Comparison of ENCODE assay signal across 16 cellular contexts in the genomic region with DNA sequence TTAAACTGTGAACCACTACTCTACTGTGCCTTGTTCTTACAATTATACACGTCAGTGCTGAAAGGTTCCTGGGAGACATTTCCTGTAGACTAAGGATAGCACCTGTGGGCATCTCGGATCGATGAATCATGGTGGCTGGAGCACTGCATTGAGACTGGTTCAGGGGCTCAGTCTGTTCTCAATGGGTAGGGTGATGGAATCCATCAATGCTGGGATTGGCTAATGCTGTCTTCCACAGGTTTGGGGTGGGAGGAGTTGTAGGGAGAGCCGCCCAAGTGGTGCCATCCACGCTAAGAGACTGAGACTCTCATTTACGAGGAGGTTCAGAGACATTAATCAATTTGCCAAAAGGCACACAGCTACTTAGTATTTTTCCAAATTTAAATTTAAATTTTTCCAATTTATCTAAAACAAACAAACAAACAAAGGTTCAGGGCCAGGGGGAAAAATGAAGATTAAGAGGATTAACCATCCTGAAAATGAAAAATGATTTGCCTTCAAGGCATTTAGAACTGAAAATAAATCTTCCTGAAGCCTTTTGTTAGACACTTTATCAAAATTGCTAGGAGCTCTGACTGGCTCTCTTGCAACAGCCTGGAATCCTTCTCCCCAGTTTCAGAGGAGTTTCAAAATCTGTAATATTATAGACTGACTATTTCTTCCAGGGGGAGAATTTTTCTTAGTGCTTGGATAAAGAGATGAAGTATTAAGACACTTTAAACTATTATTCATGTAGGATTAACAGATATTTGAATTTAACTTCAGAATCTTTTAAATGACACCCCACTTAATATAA.
DNase-seq lines count a peak whose midpoint lies in the region; ATAC-seq and TF ChIP-seq lines count a peak whose summit lies in the region.
"Had no signal": no experiment of that assay in that cellular context is flagged by ENCODE, and none has a peak within 500 bp of the region (broad histone marks: within the 10 kb centered on the region; RNA-seq: fewer than 3 reads in every experiment).

No MANE protein-coding gene starts in this region.

- H3K14ac ChIP-seq in mesenchymal stem cell (ENCODE audit: low read length in 2 of 2): no peak overlapping the region

- ATAC-seq in stimulated activated memory B cell treated with anti-CD40 and anti-IgM and Interleukin-4, amounts not matched to agents 10 μg/mL and 1 μg/mL and 100 μg/mL, for 72 hours: no peak
- ATAC-seq: A549, HepG2 had no signal

- H3K9me3 ChIP-seq in GM23248 (ENCODE audit: low read depth) (no peaks in the 10 kb centered on the region), mesenchymal stem cell (ENCODE audit: control insufficient read depth, low read length) (no peaks in the 10 kb centered on the region)
- H3K9me3 ChIP-seq: A549, Caco-2 had no signal

- no peaks in the 10 kb centered on the region for H3K4me1 Mint-ChIP-seq in stimulated activated memory B cell treated with anti-CD40 and anti-IgM and Interleukin-4, amounts not matched to agents 10 μg/mL and 1 μg/mL and 100 μg/mL, for 72 hours

- H4K91ac ChIP-seq in mesenchymal stem cell (ENCODE audit: low read length): no peak overlapping the region

- no peak overlapping the region for H4K8ac ChIP-seq in mesenchymal stem cell (ENCODE audit: low read length)

- no peak for TF ChIP-seq CTCF in dorsolateral prefrontal cortex (IDR thresholded peaks at IDR 0.05 in 54 of 56, conservative IDR thresholded peaks at IDR 0.05 in 2 of 56; ENCODE audit: low read depth in 1 of 56, partially characterized antibody in 56 of 56)

- H3K79me2 ChIP-seq in GM23248 (ENCODE audit: insufficient read depth): no peaks in the 10 kb centered on the region

- H3F3A ChIP-seq in GM23248 (ENCODE audit: insufficient read depth): peaks cover 8% of the 10 kb centered on the region; the same call in 1 of the 2 replicates

- H3K4me1 ChIP-seq in GM23248 (ENCODE audit: insufficient read depth) (peaks cover 11% of the 10 kb centered on the region), mesenchymal stem cell (ENCODE audit: control insufficient read depth, insufficient read depth, low read depth, low read length) (peaks cover 2% of the 10 kb centered on the region)
- H3K4me1 ChIP-seq: A549, Caco-2 had no signal

- H3K4ac ChIP-seq in mesenchymal stem cell (ENCODE audit: low read depth in 1 of 2, low read length in 2 of 2): no peak overlapping the region

- no peak overlapping the region for H2BK120ac ChIP-seq in mesenchymal stem cell (ENCODE audit: low read depth, low read length)

- H2BK5ac ChIP-seq in mesenchymal stem cell (ENCODE audit: low read depth, low read length, poor library complexity, severe bottlenecking): no peak overlapping the region

- H3K18ac ChIP-seq in mesenchymal stem cell (ENCODE audit: low read depth in 1 of 2, low read length in 2 of 2): no peak overlapping the region

- WGBS in GM23248 (ENCODE audit: low coverage in 1 of 2, low lambda C conversion rate in 2 of 2, missing lambda C conversion rate in 2 of 2), 2 experiments: 81 to 87% methylated on average over 6 of the region's 6 CpGs
- WGBS in mesenchymal stem cell: 94% methylated on average over 4 of the region's 6 CpGs

- H2AK5ac ChIP-seq in mesenchymal stem cell (ENCODE audit: low read length, severe bottlenecking): peak overlapping the region; percentile 18

- H3K27ac ChIP-seq in GM23248 (no peak overlapping the region), dorsolateral prefrontal cortex (peak overlapping the region in 37 of 59 donors; percentile 10 to 83 (median 59)), mesenchymal stem cell (ENCODE audit: low read length, poor library complexity, severe bottlenecking) (no peak overlapping the region)
- H3K27ac ChIP-seq: 22Rv1, C4-2B had no signal

- in situ Hi-C loops in GM23248 (cut with MboI): no loop called here

- H3K9me3 Mint-ChIP-seq in stimulated activated memory B cell treated with anti-CD40 and anti-IgM and Interleukin-4, amounts not matched to agents 10 μg/mL and 1 μg/mL and 100 μg/mL, for 72 hours: no peaks in the 10 kb centered on the region
- H3K9me3 Mint-ChIP-seq: CD4-positive, alpha-beta T cell had no signal

- H3K36me3 Mint-ChIP-seq in stimulated activated memory B cell treated with anti-CD40 and anti-IgM and Interleukin-4, amounts not matched to agents 10 μg/mL and 1 μg/mL and 100 μg/mL, for 72 hours: no peaks in the 10 kb centered on the region

- intact Hi-C loops in dorsolateral prefrontal cortex (cut with DNase I): loop anchor here in 1 of 2 donors (10.0 kb wide), 1 partner anchor 1326 kb away; no protein-coding TSS in a partner anchor

- no peak overlapping the region for H3K4me2 ChIP-seq in GM23248 (ENCODE audit: unreplicated experiment)
- H3K4me2 ChIP-seq in mesenchymal stem cell (ENCODE audit: low read length, poor library complexity, severe bottlenecking): no peak overlapping the region
- H3K4me2 ChIP-seq: A549 had no signal

- no peak overlapping the region for H3K9ac ChIP-seq in GM23248
- no peak overlapping the region for H3K9ac ChIP-seq in mesenchymal stem cell (ENCODE audit: low read length)

- H3K23ac ChIP-seq in mesenchymal stem cell (ENCODE audit: low read length in 2 of 2): no peak overlapping the region

- DNase-seq in GM23248 (peak; percentile 7), NCI-H226 (peak; percentile 51), dorsolateral prefrontal cortex (no peak), mesenchymal stem cell (no peak), NCI-H345 treated with DMSO at 0.1 percent for 48 hours (lab: John Stamatoyannopoulos, UW; ENCODE audit: unreplicated experiment) (no peak), hypothalamus (lab: John Stamatoyannopoulos, UW) (no peak)
- no peak for DNase-seq in stimulated activated CD4-positive, alpha-beta T cell treated with anti-CD3 and anti-CD28 coated beads, Interleukin-2, amount 100 ng/mL, for 48 hours
- DNase-seq: AML-193; Caco-2; CD4-positive, alpha-beta T cell; HCEC 1CT had no signal

- H4K20me1 ChIP-seq in GM23248 (ENCODE audit: insufficient read depth): no peaks in the 10 kb centered on the region

- H3K27me3 ChIP-seq in GM23248 (replicated peaks; ENCODE audit: insufficient read depth) (no peaks in the 10 kb centered on the region), dorsolateral prefrontal cortex (no peaks in the 10 kb centered on the region), mesenchymal stem cell (ENCODE audit: control insufficient read depth in 1 of 2, insufficient read depth in 1 of 2, low read length in 2 of 2) (no peaks in the 10 kb centered on the region)

- H3K9me2 ChIP-seq in GM23248 (ENCODE audit: insufficient read depth): no peaks in the 10 kb centered on the region

- no peak overlapping the region for H2BK12ac ChIP-seq in mesenchymal stem cell (ENCODE audit: low read length in 2 of 2)

- H3K4me3 ChIP-seq in GM23248: no peak overlapping the region
- H3K4me3 ChIP-seq in dorsolateral prefrontal cortex: no peak overlapping the region
- no peak overlapping the region for H3K4me3 ChIP-seq in mesenchymal stem cell (ENCODE audit: insufficient read depth in 1 of 2, low read depth in 1 of 2, low read length in 2 of 2)
- H3K4me3 ChIP-seq: A549 had no signal

- H3K79me1 ChIP-seq in mesenchymal stem cell (replicated peaks; ENCODE audit: low read length, poor library complexity, severe bottlenecking): no peaks in the 10 kb centered on the region

- no peak overlapping the region for H2BK15ac ChIP-seq in mesenchymal stem cell (ENCODE audit: low read depth, poor library complexity, severe bottlenecking)

- H3K27ac Mint-ChIP-seq in stimulated activated memory B cell treated with anti-CD40 and anti-IgM and Interleukin-4, amounts not matched to agents 10 μg/mL and 1 μg/mL and 100 μg/mL, for 72 hours: no peak overlapping the region
- H3K27ac Mint-ChIP-seq: CD4-positive, alpha-beta T cell had no signal

- H2AFZ ChIP-seq in GM23248 (no peak overlapping the region), mesenchymal stem cell (ENCODE audit: low read depth, low read length) (no peak overlapping the region)

- no peaks in the 10 kb centered on the region for H3K36me3 ChIP-seq in GM23248 (ENCODE audit: low read depth)
- peaks cover 10 to 16% of the 10 kb centered on the region in 2 experiments for H3K36me3 ChIP-seq in mesenchymal stem cell (ENCODE audit: control insufficient read depth in 1 of 2, insufficient read depth in 2 of 2, low read depth in 1 of 2, low read length in 2 of 2)

- no peaks in the 10 kb centered on the region for H3K27me3 Mint-ChIP-seq in stimulated activated memory B cell treated with anti-CD40 and anti-IgM and Interleukin-4, amounts not matched to agents 10 μg/mL and 1 μg/mL and 100 μg/mL, for 72 hours
- H3K27me3 Mint-ChIP-seq: CD4-positive, alpha-beta T cell had no signal

- H3K4me3 Mint-ChIP-seq in stimulated activated memory B cell treated with anti-CD40 and anti-IgM and Interleukin-4, amounts not matched to agents 10 μg/mL and 1 μg/mL and 100 μg/mL, for 72 hours: no peak overlapping the region
- H3K4me3 Mint-ChIP-seq: CD4-positive, alpha-beta T cell had no signal

Comparison
In these comparisons a context has a peak if more than half of its experiments do, and no peak if none do; other contexts are left out.
1. DNase-seq: peak in GM23248 (single experiment) and NCI-H226 (single experiment); none in dorsolateral prefrontal cortex (0 of 10), mesenchymal stem cell (single experiment), stimulated activated CD4-positive, alpha-beta T cell treated with anti-CD3 and anti-CD28 coated beads, Interleukin-2, amount 100 ng/mL, for 48 hours (0 of 2), NCI-H345 treated with DMSO at 0.1 percent for 48 hours (single experiment) and hypothalamus (0 of 51).
2. H3K27ac ChIP-seq: peak in dorsolateral prefrontal cortex (37 of 59); none in GM23248 (single experiment) and mesenchymal stem cell (single experiment).